Comparison of ENCODE assay signal across 15 cellular contexts in the genomic region with DNA sequence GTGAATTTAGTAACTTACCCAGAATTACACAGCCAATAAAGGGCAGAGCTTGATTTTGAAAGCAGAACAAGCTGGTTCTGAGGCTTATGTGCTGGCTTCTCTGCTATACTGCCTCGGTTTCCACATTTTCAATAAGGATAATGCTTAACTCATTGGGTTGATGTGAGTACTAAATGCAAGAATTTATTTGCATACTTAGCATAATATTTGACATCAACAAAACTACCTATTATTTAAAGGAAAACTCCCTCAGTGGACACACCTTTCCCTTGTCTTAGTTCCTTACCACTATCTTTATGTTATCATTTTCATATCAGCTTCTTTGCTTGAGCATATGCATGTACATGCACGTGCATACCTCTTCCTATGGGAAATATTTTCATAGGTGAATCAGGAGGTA. TPM values are rescaled to one million over a fixed set of nuclear protein-coding genes. Genes with fewer than 3 reads are reported as not detected.
"Had no signal": no experiment of that assay in that cellular context is flagged by ENCODE, and none has a peak within 500 bp of the region (broad histone marks: within the 10 kb centered on the region; RNA-seq: fewer than 3 reads in every experiment).

No MANE protein-coding gene starts in this region.

- ATAC-seq: activated T-cell treated with anti-CD3 and anti-CD28 coated beads, Interleukin-2, amount 50 U/mL, for 4 hours; stimulated activated naive CD8-positive, alpha-beta T cell treated with anti-CD3 and anti-CD28 coated beads, Interleukin-15, Interleukin-2, amounts not matched to agents 100 U/mL and 50 U/mL, for 24 hours had no signal

- H3K36me3 ChIP-seq: left ventricle myocardium inferior, neural progenitor cell had no signal

- H3K4me1 ChIP-seq: neural progenitor cell had no signal

- H3K4me3 Mint-ChIP-seq: activated naive CD4-positive, alpha-beta T cell treated with anti-CD3 and anti-CD28 coated beads, Interleukin-2, amount 10 ng/mL, durations not matched to agents 7 days and 5 days; activated T-cell treated with anti-CD3 and anti-CD28 coated beads, Interleukin-2, amount 50 U/mL, for 4 hours; endodermal cell had no signal

- H3K27ac Mint-ChIP-seq: activated naive CD4-positive, alpha-beta T cell treated with anti-CD3 and anti-CD28 coated beads, Interleukin-2, amount 10 ng/mL, durations not matched to agents 7 days and 5 days; endodermal cell; neural progenitor cell had no signal

- DNase-seq: activated CD4-positive, alpha-beta T cell treated with anti-CD3 and anti-CD28 coated beads, Interleukin-2, amount 50 U/mL, for 1 hour; activated CD4-positive, CD25-positive, alpha-beta regulatory T cell treated with anti-CD3 and anti-CD28 coated beads, Interleukin-2, amount 50 U/mL, for 72 hours; activated CD8-positive, alpha-beta memory T cell treated with anti-CD3 and anti-CD28 coated beads, Interleukin-2, amount 50 U/mL, for 4 hours; activated naive CD4-positive, alpha-beta T cell treated with anti-CD3 and anti-CD28 coated beads, Interleukin-2, amount 10 ng/mL, durations not matched to agents 7 days and 5 days; activated T-cell treated with anti-CD3 and anti-CD28 coated beads, Interleukin-2, amount 50 U/mL, for 4 hours; foreskin melanocyte; glutamatergic neuron; left ventricle myocardium inferior; stimulated activated CD4-positive, alpha-beta T cell treated with anti-CD3 and anti-CD28 coated beads, Interleukin-2, amount 100 ng/mL, for 24 hours; stimulated activated naive CD8-positive, alpha-beta T cell treated with anti-CD3 and anti-CD28 coated beads, Interleukin-15, Interleukin-2, amounts not matched to agents 100 U/mL and 50 U/mL, for 24 hours; T1000; trophoblast cell had no signal

- H3K4me3 ChIP-seq: left ventricle myocardium inferior, neural progenitor cell had no signal

- H3K9ac ChIP-seq: neural progenitor cell had no signal

- H3K36me3 Mint-ChIP-seq: activated naive CD4-positive, alpha-beta T cell treated with anti-CD3 and anti-CD28 coated beads, Interleukin-2, amount 10 ng/mL, durations not matched to agents 7 days and 5 days; neural progenitor cell had no signal

- H3K9me3 Mint-ChIP-seq: activated naive CD4-positive, alpha-beta T cell treated with anti-CD3 and anti-CD28 coated beads, Interleukin-2, amount 10 ng/mL, durations not matched to agents 7 days and 5 days; activated T-cell treated with anti-CD3 and anti-CD28 coated beads, Interleukin-2, amount 50 U/mL, for 4 hours; endodermal cell; neural progenitor cell had no signal

- H3K27ac ChIP-seq: left ventricle myocardium inferior, neural progenitor cell had no signal

- H3K9me3 ChIP-seq: left ventricle myocardium inferior had no signal

RNA-seq across cellular contexts. Expression of gene TGFA, which starts 3.0 kb away (rescaled TPM):
- total RNA-seq: osteoblast had no signal
